Comparison of ENCODE assay signal across 22 cellular contexts in genomic region chr9:136507221-136507991, GRCh38.
"Had no signal": no experiment of that assay in that cellular context is flagged by ENCODE, and none has a peak within 500 bp of the region (broad histone marks: within the 10 kb centered on the region; RNA-seq: fewer than 3 reads in every experiment).

No MANE protein-coding gene starts in this region.

- H3K4me3 ChIP-seq: coronary artery, dorsolateral prefrontal cortex, esophagus muscularis mucosa, gastrocnemius medialis, heart right ventricle, left lung, lower lobe of right lung, mucosa of descending colon had no signal

- H3K27me3 ChIP-seq: dorsolateral prefrontal cortex, esophagus muscularis mucosa, gastrocnemius medialis, heart right ventricle, left lung had no signal

- FAIRE-seq: endothelial cell of umbilical vein, islet of Langerhans, keratinocyte had no signal

- ATAC-seq: gastrocnemius medialis, heart right ventricle, left cardiac atrium, left lung, left ventricle myocardium superior, lower lobe of right lung, mucosa of descending colon had no signal

- DNase-seq: dermis blood vessel endothelial cell; dorsolateral prefrontal cortex; effector CD4-positive, alpha-beta T cell; effector memory CD4-positive, alpha-beta T cell; foreskin melanocyte; gastrocnemius medialis; glutamatergic neuron; head of caudate nucleus; heart right ventricle; hippocampal formation; left cardiac atrium; left lung; left ventricle myocardium superior; lower lobe of right lung; mesenchymal stem cell; mucosa of descending colon; naive B cell had no signal

- H3K27ac ChIP-seq: coronary artery, esophagus muscularis mucosa, left lung, lower lobe of right lung had no signal

- H3K9me3 ChIP-seq: esophagus muscularis mucosa, gastrocnemius medialis, heart right ventricle, left lung, lower lobe of right lung, mucosa of descending colon had no signal
